Comparison of ENCODE assay signal across 14 cellular contexts in genomic region chr15:78714890-78715289, GRCh38.
DNase-seq lines count a peak whose midpoint lies in the region; ATAC-seq, FAIRE-seq and TF ChIP-seq lines count a peak whose summit lies in the region.
"Had no signal": no experiment of that assay in that cellular context is flagged by ENCODE, and none has a peak within 500 bp of the region (broad histone marks: within the 10 kb centered on the region; RNA-seq: fewer than 3 reads in every experiment).

No MANE protein-coding gene starts in this region.

- POLR2A ChIA-PET in A549 (lab: Yijun Ruan, JAX) (no interaction called here), K562 (lab: Yijun Ruan, JAX) (interaction anchor here (0.6 kb wide), 1 partner anchor 35 kb away, joined by 4 read pairs; no protein-coding TSS in a partner anchor), SK-N-SH (lab: Yijun Ruan, JAX) (no interaction called here)

- TF ChIP-seq RAD21 in A549 (conservative IDR thresholded peaks at IDR 0.05 in 1 of 2, IDR thresholded peaks at IDR 0.05 in 1 of 2) (peak; percentile 24 to 61; a peak in 2 of 5 replicates), K562 (CRISPR knock-in tag; conservative IDR thresholded peaks at IDR 0.05 in 1 of 2, IDR thresholded peaks at IDR 0.05 in 1 of 2) (peak in 1 of 2 experiments; percentile 52; a peak in 2 of 4 replicates), SK-N-SH (IDR thresholded peaks at IDR 0.05; ENCODE audit: low read length) (no peak)

- no TSS peak for BruUV-seq in K562 (replicated peaks; lab: Mats Ljungman, UMichigan)

- 65% methylated on average over 3 of the region's 3 CpGs for WGBS in A549 (ENCODE audit: missing lambda C conversion rate)
- 40% methylated on average over 2 of the region's 3 CpGs for WGBS in K562 (ENCODE audit: insufficient coverage, low coverage, missing lambda C conversion rate)
- 66% methylated on average over 3 of the region's 3 CpGs for WGBS in SK-N-SH (ENCODE audit: low lambda C conversion rate)
- 20 to 41% methylated on average over 2 to 3 of the region's 3 CpGs for WGBS in esophagus squamous epithelium, 2 donors

- CTCF ChIA-PET in A549 (lab: Yijun Ruan, JAX) (interaction anchor here (1.9 to 17.3 kb wide), 5 partner anchors 22 to 92 kb away, joined by 4 to 256 read pairs (median 10); partner anchors contain the start of genes CHRNA3 and CHRNB4), K562 (lab: Yijun Ruan, JAX; ENCODE audit: low intra/inter-chr PET ratio) (interaction anchor here (0.7 kb wide), 1 partner anchor 36 kb away, joined by 4 read pairs; no protein-coding TSS in a partner anchor), SK-N-SH (lab: Yijun Ruan, JAX) (interaction anchor here (1.1 kb wide), 1 partner anchor 36 kb away, joined by 3 read pairs; no protein-coding TSS in a partner anchor)

- ATAC-seq in A549: peak in 1 of 2 experiments; percentile 75; a peak in 3 of 6 replicates
- ATAC-seq in K562: peak; percentile 90
- no peak for ATAC-seq in GM21381 (IDR thresholded peaks at IDR 0.05; ENCODE audit: unreplicated experiment)

- TF ChIP-seq POLR2A in A549 (IDR thresholded peaks at IDR 0.05; ENCODE audit: low read length): no peak
- TF ChIP-seq POLR2A in NB4 (IDR thresholded peaks at IDR 0.05; ENCODE audit: extremely low read depth, insufficient read length): no peak
- TF ChIP-seq POLR2A in K562 (conservative IDR thresholded peaks at IDR 0.05): no peak
- TF ChIP-seq POLR2A in esophagus squamous epithelium (IDR thresholded peaks at IDR 0.05): no peak

- in situ Hi-C loops in K562 (cut with MboI): loop anchor here (10.0 kb wide), 1 partner anchor 400 kb away; no protein-coding TSS in a partner anchor

- no peaks in the 10 kb centered on the region for H4K20me1 ChIP-seq in K562 (replicated peaks; ENCODE audit: control insufficient read depth, insufficient read depth, low read length)
- H4K20me1 ChIP-seq in SK-N-SH (ENCODE audit: insufficient read depth): no peaks in the 10 kb centered on the region

- H3K27ac ChIP-seq in A549 (peak overlapping the region in 1 of 2 experiments; percentile 62; a peak in 3 of 6 replicates), K562 (ENCODE audit: extremely low read depth, low read depth, low read length) (no peak overlapping the region), SK-N-SH (ENCODE audit: low read depth in 2 of 2, low read length in 1 of 2) (no peak overlapping the region), esophagus squamous epithelium (peak overlapping the region in 1 of 4 donors; percentile 17)
- H3K27ac ChIP-seq: dorsolateral prefrontal cortex, tibial artery had no signal

- H3K9ac ChIP-seq in K562 (ENCODE audit: insufficient read depth in 1 of 2, low read depth in 2 of 2, low read length in 2 of 2) (no peak overlapping the region), SK-N-SH (no peak overlapping the region)

- no peaks in the 10 kb centered on the region for H3K9me2 ChIP-seq in SK-N-SH

- no peak for FAIRE-seq in A549 (lab: Jason Lieb, UNC)
- FAIRE-seq in K562 (lab: Jason Lieb, UNC): no peak
- FAIRE-seq: HTR-8/SVneo had no signal

- H3K4me3 ChIP-seq in A549: no peak overlapping the region
- no peak overlapping the region for H3K4me3 ChIP-seq in NB4 (ENCODE audit: low read depth, low read length)
- H3K4me3 ChIP-seq in K562: no peak overlapping the region
- no peak overlapping the region for H3K4me3 ChIP-seq in SK-N-SH (ENCODE audit: low read depth in 2 of 2, low read length in 1 of 2)
- H3K4me3 ChIP-seq in esophagus squamous epithelium: no peak overlapping the region
- H3K4me3 ChIP-seq: dorsolateral prefrontal cortex, tibial artery had no signal

- DNase-seq in A549 (ENCODE audit: low read depth in 1 of 2, low spot score in 1 of 2): peak in 1 of 2 experiments; percentile 79
- DNase-seq in Daoy (ENCODE audit: low read depth): peak; percentile 19
- peak; percentile 57 for DNase-seq in NB4 (ENCODE audit: low read depth)
- DNase-seq in K562 (ENCODE audit: extremely low read depth in 1 of 4, low spot score in 3 of 4): peak in 1 of 4 experiments; percentile 57
- DNase-seq in SK-N-SH: no peak
- no peak for DNase-seq in dedifferentiated amniotic fluid mesenchymal stem cell (ENCODE audit: extremely low spot score)
- DNase-seq in esophagus squamous epithelium (lab: John Stamatoyannopoulos, UW): no peak
- DNase-seq: activated CD4-positive, alpha-beta T cell treated with anti-CD3 and anti-CD28 coated beads for 4 hours; CD8-positive, alpha-beta memory T cell; dorsolateral prefrontal cortex; Right ventricle myocardium superior; tibial artery had no signal

- H3K9me3 ChIP-seq in A549 (0 out of 3 replicates have a peak, but pooled peaks cover 5% of the 10 kb centered on the region), K562 (replicated peaks; ENCODE audit: control insufficient read depth, insufficient read depth, low read depth, low read length) (no peaks in the 10 kb centered on the region; the same call in 1 of the 2 replicates), SK-N-SH (no peaks in the 10 kb centered on the region), esophagus squamous epithelium (no peaks in the 10 kb centered on the region)
- H3K9me3 ChIP-seq: tibial artery had no signal

- no peaks in the 10 kb centered on the region for H3K9me1 ChIP-seq in K562 (ENCODE audit: control insufficient read depth, insufficient read depth, low read length)

- peak overlapping the region; percentile 72 for H2AFZ ChIP-seq in K562 (ENCODE audit: low read depth, low read length)
- no peak overlapping the region for H2AFZ ChIP-seq in SK-N-SH (ENCODE audit: low read depth)

- H3F3A ChIP-seq in SK-N-SH (replicated peaks; ENCODE audit: insufficient read depth): peaks cover 6% of the 10 kb centered on the region

- no peak for TF ChIP-seq EP300 in A549 (IDR thresholded peaks at IDR 0.05)
- TF ChIP-seq EP300 in K562 (IDR thresholded peaks at IDR 0.05; ENCODE audit: low read length): no peak
- TF ChIP-seq EP300 in SK-N-SH (IDR thresholded peaks at IDR 0.05; ENCODE audit: borderline replicate concordance in 1 of 2, low read depth in 1 of 2, low read length in 1 of 2): no peak

- H3K36me3 ChIP-seq in K562 (ENCODE audit: control insufficient read depth, insufficient read depth, low read length): no peaks in the 10 kb centered on the region
- no peaks in the 10 kb centered on the region for H3K36me3 ChIP-seq in SK-N-SH (replicated peaks in 1 of 2; ENCODE audit: control insufficient read depth in 1 of 2, insufficient read depth in 2 of 2, low read length in 1 of 2)
- no peaks in the 10 kb centered on the region for H3K36me3 ChIP-seq in esophagus squamous epithelium
- H3K36me3 ChIP-seq: tibial artery had no signal

- TF ChIP-seq CTCF in A549 (IDR thresholded peaks at IDR 0.05) (peak; percentile 19; the same call in 2 of the 3 replicates), NB4 (IDR thresholded peaks at IDR 0.05; ENCODE audit: low read depth, low read length) (no peak), K562 (IDR thresholded peaks at IDR 0.05 in 2 of 3, conservative IDR thresholded peaks at IDR 0.05 in 1 of 3; ENCODE audit: insufficient read depth in 2 of 3, low read depth in 1 of 3, low read length in 3 of 3) (peak; percentile 26 to 76 (median 61); a peak in 4 of 6 replicates), SK-N-SH (IDR thresholded peaks at IDR 0.05) (no peak), esophagus squamous epithelium (IDR thresholded peaks at IDR 0.05) (peak in 1 of 6 experiments; percentile 29)

- H3K79me2 ChIP-seq in K562 (ENCODE audit: control insufficient read depth, insufficient read depth, low read length) (no peaks in the 10 kb centered on the region), SK-N-SH (ENCODE audit: insufficient read depth) (no peaks in the 10 kb centered on the region)

- peaks cover 24% of the 10 kb centered on the region for H3K4me1 ChIP-seq in A549
- no peaks in the 10 kb centered on the region for H3K4me1 ChIP-seq in K562 (replicated peaks in 1 of 2; ENCODE audit: control insufficient read depth in 2 of 2, insufficient read depth in 2 of 2, low read length in 2 of 2)
- peaks cover 0 to under 1% of the 10 kb centered on the region in 2 experiments; a peak in 1 of 4 replicates for H3K4me1 ChIP-seq in SK-N-SH (ENCODE audit: control insufficient read depth in 1 of 2, insufficient read depth in 2 of 2, low read depth in 1 of 2, low read length in 1 of 2)
- H3K4me1 ChIP-seq in esophagus squamous epithelium: peaks cover 0 to 9% (median 0%) of the 10 kb centered on the region in 3 donors
- H3K4me1 ChIP-seq: tibial artery had no signal

- H3K27me3 ChIP-seq in K562 (ENCODE audit: control insufficient read depth in 2 of 2, insufficient read depth in 2 of 2, low read length in 2 of 2) (no peaks in the 10 kb centered on the region), SK-N-SH (ENCODE audit: insufficient read depth) (no peaks in the 10 kb centered on the region; the same call in 1 of the 2 replicates), esophagus squamous epithelium (peaks cover 0 to 14% (median 2%) of the 10 kb centered on the region in 4 donors)

- intact Hi-C loops in K562 (cut with micrococcal nuclease) (no loop called here), esophagus squamous epithelium (cut with DNase I) (loop anchor here (5.0 kb wide), 1 partner anchor 98 kb away; no protein-coding TSS in a partner anchor)

- H3K4me2 ChIP-seq in A549 (no peak overlapping the region), K562 (ENCODE audit: insufficient read depth, low read length) (no peak overlapping the region), SK-N-SH (no peak overlapping the region)

TF ChIP-seq in K562, 482 proteins besides CTCF, POLR2A, EP300 and RAD21 (continues in another document):
- TF ChIP-seq THRA (IDR thresholded peaks at IDR 0.05): 0 out of 2 replicates have a peak, but pooled peaks have one; percentile 36

TF ChIP-seq in SK-N-SH, 30 proteins besides CTCF, POLR2A, EP300 and RAD21 (continues in another document):
- TF ChIP-seq JUND (IDR thresholded peaks at IDR 0.05) (no peak), POLR2AphosphoS5 (IDR thresholded peaks at IDR 0.05; ENCODE audit: low read depth, low read length) (no peak), USF1 (IDR thresholded peaks at IDR 0.05; ENCODE audit: borderline replicate concordance, low read depth) (no peak), CHD2 (IDR thresholded peaks at IDR 0.05; ENCODE audit: low read length, partially characterized antibody) (no peak), TCF12 (IDR thresholded peaks at IDR 0.05) (no peak), SIN3A (IDR thresholded peaks at IDR 0.05; ENCODE audit: borderline replicate concordance, low read depth, low read length) (no peak), EZH2phosphoT487 (IDR thresholded peaks at IDR 0.05; ENCODE audit: borderline replicate concordance, low read depth) (no peak)

Comparison
In these comparisons a context has a peak if more than half of its experiments do, and no peak if none do; other contexts are left out.
1. DNase-seq: peak in Daoy (single experiment) and NB4 (single experiment); none in SK-N-SH (single experiment), dedifferentiated amniotic fluid mesenchymal stem cell (single experiment) and esophagus squamous epithelium (single experiment).
2. CTCF ChIP-seq: peak in A549 (single experiment) and K562 (3 of 3); none in NB4 (single experiment) and SK-N-SH (single experiment).
3. Of the 35 proteins assayed by ChIP-seq in both K562 and A549: peak only in K562: EHMT2 and USF2; only in A549: none; in both: CTCF and SMC3; in neither: 30; mixed calls (peak in some experiments, not most) for 1.